In the genomic region with DNA sequence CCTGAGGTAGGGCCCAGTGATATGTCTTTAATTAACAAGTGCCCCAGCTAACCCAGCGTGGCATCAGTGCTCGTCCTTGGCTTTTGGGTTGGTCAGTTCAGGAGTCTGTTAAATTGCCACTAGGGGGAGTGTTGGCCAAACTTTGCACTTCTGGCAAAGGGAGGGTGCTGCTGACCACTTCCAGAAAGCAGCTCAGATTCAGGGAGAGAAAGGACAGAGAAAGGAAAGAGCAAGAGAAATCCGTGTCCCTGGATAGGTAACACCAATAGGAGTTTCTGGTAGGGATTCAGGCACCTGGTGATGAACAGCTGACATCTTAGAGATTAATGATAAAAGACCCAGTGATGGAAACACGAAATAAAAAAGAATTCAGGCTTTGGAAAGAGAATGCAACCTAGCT, we compare ENCODE assay signal across 8 cellular contexts.
DNase-seq lines count a peak whose midpoint lies in the region; ATAC-seq, FAIRE-seq and TF ChIP-seq lines count a peak whose summit lies in the region.

No MANE protein-coding gene starts in this region.

- peak; percentile 54 for ATAC-seq in HG02588 (IDR thresholded peaks at IDR 0.05; ENCODE audit: unreplicated experiment)
- peak; percentile 95 for ATAC-seq in RWPE2 (ENCODE audit: low read depth)
- ATAC-seq in natural killer cell, result peak in 1 of 3 donors; percentile 46
- no peak for ATAC-seq in HG02884 (IDR thresholded peaks at IDR 0.05; ENCODE audit: unreplicated experiment)

- H3K27ac ChIP-seq in RWPE2 (ENCODE audit: poor library complexity, severe bottlenecking), result no peak overlapping the region
- H3K27ac ChIP-seq in esophagus muscularis mucosa (replicated peaks in 1 of 4), result peak overlapping the region; percentile 29 to 64 (median 56)

- no peak for TF ChIP-seq EP300 in esophagus muscularis mucosa (IDR thresholded peaks at IDR 0.05)

- H3K27me3 ChIP-seq in RWPE2 (ENCODE audit: insufficient read depth, poor library complexity, severe bottlenecking) (no peaks in the 10 kb centered on the region), esophagus muscularis mucosa (no peaks in the 10 kb centered on the region)

- no peaks in the 10 kb centered on the region for H3K27me3 Mint-ChIP-seq in natural killer cell (ENCODE audit: low read depth in 2 of 2)
- no peaks in the 10 kb centered on the region for H3K27me3 Mint-ChIP-seq in activated T-helper 2 cell treated with anti-CD3 and anti-CD28 coated beads, Interferon-gamma antibody, Interleukin-2, Interleukin-4, amounts not matched to agents 10 μg/mL and 5 μg/mL and 100 μg/mL, durations not matched to agents 14 hours and 24 hours and 36 hours (ENCODE audit: low read depth)

- WGBS in esophagus muscularis mucosa, result 22% methylated on average over 4 of the region's 4 CpGs

- TF ChIP-seq POLR2A in esophagus muscularis mucosa (IDR thresholded peaks at IDR 0.05; ENCODE audit: low read depth), result no peak

- no peaks in the 10 kb centered on the region for H3K36me3 Mint-ChIP-seq in natural killer cell
- peaks cover 27% of the 10 kb centered on the region for H3K36me3 Mint-ChIP-seq in activated T-helper 2 cell treated with anti-CD3 and anti-CD28 coated beads, Interferon-gamma antibody, Interleukin-2, Interleukin-4, amounts not matched to agents 10 μg/mL and 5 μg/mL and 100 μg/mL, durations not matched to agents 14 hours and 24 hours and 36 hours (ENCODE audit: low read depth)

- peak overlapping the region; percentile 40 for H3K4me3 Mint-ChIP-seq in natural killer cell
- no peak overlapping the region for H3K4me3 Mint-ChIP-seq in activated T-helper 2 cell treated with anti-CD3 and anti-CD28 coated beads, Interferon-gamma antibody, Interleukin-2, Interleukin-4, amounts not matched to agents 10 μg/mL and 5 μg/mL and 100 μg/mL, durations not matched to agents 14 hours and 24 hours and 36 hours (ENCODE audit: low read depth)

- TF ChIP-seq CTCF in D721Med (IDR thresholded peaks at IDR 0.05; ENCODE audit: insufficient read depth, missing control alignments) (peak; percentile 47), RWPE2 (IDR thresholded peaks at IDR 0.05; ENCODE audit: poor library complexity, severe bottlenecking) (peak; percentile 82), esophagus muscularis mucosa (IDR thresholded peaks at IDR 0.05) (peak; percentile 77 to 89 (median 85)), natural killer cell (IDR thresholded peaks at IDR 0.05) (no peak)

- H3K4me1 ChIP-seq in RWPE2 (ENCODE audit: insufficient read depth, poor library complexity, severe bottlenecking) (no peaks in the 10 kb centered on the region), esophagus muscularis mucosa (peaks cover 6 to 60% (median 48%) of the 10 kb centered on the region in 4 donors)

- intact Hi-C loops in esophagus muscularis mucosa (cut with DNase I), result loop anchor here (2.0 to 5.0 kb wide), 2 partner anchors 215 to 230 kb away; no protein-coding TSS in a partner anchor
- intact Hi-C loops in natural killer cell (cut with micrococcal nuclease), result loop anchor here (5.0 to 10.0 kb wide), 2 partner anchors 180 to 217 kb away; no protein-coding TSS in a partner anchor
- intact Hi-C loops in activated T-helper 2 cell treated with anti-CD3 and anti-CD28 coated beads, Interferon-gamma antibody, Interleukin-2, Interleukin-4, amounts not matched to agents 10 μg/mL and 5 μg/mL and 100 μg/mL, durations not matched to agents 14 hours and 24 hours and 36 hours (cut with micrococcal nuclease), result loop anchor here (10.0 kb wide), 3 partner anchors 243 to 483 kb away; a partner anchor contains a TSS

- H3K4me1 Mint-ChIP-seq in natural killer cell, result peaks cover 52 to 54% of the 10 kb centered on the region in 2 donors
- H3K4me1 Mint-ChIP-seq in activated T-helper 2 cell treated with anti-CD3 and anti-CD28 coated beads, Interferon-gamma antibody, Interleukin-2, Interleukin-4, amounts not matched to agents 10 μg/mL and 5 μg/mL and 100 μg/mL, durations not matched to agents 14 hours and 24 hours and 36 hours (ENCODE audit: low read depth), result peaks cover 39% of the 10 kb centered on the region

- H3K9me3 ChIP-seq in RWPE2 (ENCODE audit: severe bottlenecking), result no peaks in the 10 kb centered on the region
- no peaks in the 10 kb centered on the region for H3K9me3 ChIP-seq in esophagus muscularis mucosa

- H3K9me3 Mint-ChIP-seq in natural killer cell, result peaks cover 0 to 6% of the 10 kb centered on the region in 2 donors
- H3K9me3 Mint-ChIP-seq in activated T-helper 2 cell treated with anti-CD3 and anti-CD28 coated beads, Interferon-gamma antibody, Interleukin-2, Interleukin-4, amounts not matched to agents 10 μg/mL and 5 μg/mL and 100 μg/mL, durations not matched to agents 14 hours and 24 hours and 36 hours, result no peaks in the 10 kb centered on the region

- H3K36me3 ChIP-seq in RWPE2 (ENCODE audit: low read depth), result no peaks in the 10 kb centered on the region
- no peaks in the 10 kb centered on the region for H3K36me3 ChIP-seq in esophagus muscularis mucosa

- H3K4me3 ChIP-seq in RWPE2 (ENCODE audit: severe bottlenecking), result no peak overlapping the region
- H3K4me3 ChIP-seq in esophagus muscularis mucosa, result no peak overlapping the region

- FAIRE-seq in D721Med (lab: Jason Lieb, UNC), result no peak

- DNase-seq in D721Med (ENCODE audit: insufficient read length, low spot score) (no peak), RWPE2 (ENCODE audit: low spot score) (no peak), esophagus muscularis mucosa (ENCODE audit: extremely low spot score) (no peak), natural killer cell (no peak), NCI-H1048 (lab: John Stamatoyannopoulos, UW) (no peak)
- no peak for DNase-seq in activated T-helper 2 cell treated with anti-CD3 and anti-CD28 coated beads, Interferon-gamma antibody, Interleukin-2, Interleukin-4, amounts not matched to agents 10 μg/mL and 5 μg/mL and 100 μg/mL, durations not matched to agents 14 hours and 24 hours and 36 hours (ENCODE audit: low spot score)

- peak overlapping the region; percentile 68 to 83 for H3K27ac Mint-ChIP-seq in natural killer cell
- no peak overlapping the region for H3K27ac Mint-ChIP-seq in activated T-helper 2 cell treated with anti-CD3 and anti-CD28 coated beads, Interferon-gamma antibody, Interleukin-2, Interleukin-4, amounts not matched to agents 10 μg/mL and 5 μg/mL and 100 μg/mL, durations not matched to agents 14 hours and 24 hours and 36 hours
